In the genomic region with DNA sequence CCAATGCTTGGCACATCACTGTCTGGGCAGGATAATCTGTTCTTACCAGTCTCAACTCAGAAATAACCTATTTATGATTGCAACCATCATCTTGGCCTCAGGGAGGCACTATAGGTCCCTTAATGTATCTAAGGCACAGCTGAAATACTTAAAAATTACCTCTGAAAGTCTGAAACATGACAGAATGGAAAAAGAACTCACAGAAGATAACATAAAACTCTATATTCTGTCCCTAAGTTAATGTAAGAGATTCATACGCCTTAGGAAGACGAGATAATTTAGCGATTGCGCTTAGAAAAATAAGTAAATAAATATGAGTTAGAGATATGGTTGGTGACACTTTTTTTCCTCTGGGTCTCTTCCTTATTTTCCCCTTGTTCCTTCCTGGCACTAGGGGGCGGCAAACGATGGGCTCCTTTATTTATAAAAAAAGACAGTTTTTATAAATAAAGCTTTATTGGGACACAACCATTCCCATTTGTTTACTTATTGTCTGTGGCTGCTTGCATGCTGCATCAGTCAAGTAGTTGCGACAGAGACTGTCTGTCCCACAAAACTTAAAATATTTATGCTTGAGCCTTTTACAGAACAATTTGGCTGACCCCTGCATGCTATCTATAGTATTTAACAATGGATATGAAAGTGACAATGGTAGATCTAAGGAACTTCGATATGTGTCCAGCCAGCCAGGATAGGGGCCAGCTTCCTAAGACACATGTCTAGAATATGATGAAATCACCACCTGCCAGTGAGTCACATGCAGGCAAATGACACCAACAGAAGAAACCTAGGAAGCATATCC, we compare ENCODE assay signal across 1 cellular context.
TF ChIP-seq lines count a peak whose summit lies in the region.

No MANE protein-coding gene starts in this region.

TF ChIP-seq in GM12878, 131 proteins besides CTCF, POLR2A, EP300 and RAD21 (continued from another document):
- peak; percentile 55; the same call in 1 of the 2 replicates for TF ChIP-seq SMC3 (IDR thresholded peaks at IDR 0.05; ENCODE audit: borderline replicate concordance, low read length)
- TF ChIP-seq, protein P1, sequence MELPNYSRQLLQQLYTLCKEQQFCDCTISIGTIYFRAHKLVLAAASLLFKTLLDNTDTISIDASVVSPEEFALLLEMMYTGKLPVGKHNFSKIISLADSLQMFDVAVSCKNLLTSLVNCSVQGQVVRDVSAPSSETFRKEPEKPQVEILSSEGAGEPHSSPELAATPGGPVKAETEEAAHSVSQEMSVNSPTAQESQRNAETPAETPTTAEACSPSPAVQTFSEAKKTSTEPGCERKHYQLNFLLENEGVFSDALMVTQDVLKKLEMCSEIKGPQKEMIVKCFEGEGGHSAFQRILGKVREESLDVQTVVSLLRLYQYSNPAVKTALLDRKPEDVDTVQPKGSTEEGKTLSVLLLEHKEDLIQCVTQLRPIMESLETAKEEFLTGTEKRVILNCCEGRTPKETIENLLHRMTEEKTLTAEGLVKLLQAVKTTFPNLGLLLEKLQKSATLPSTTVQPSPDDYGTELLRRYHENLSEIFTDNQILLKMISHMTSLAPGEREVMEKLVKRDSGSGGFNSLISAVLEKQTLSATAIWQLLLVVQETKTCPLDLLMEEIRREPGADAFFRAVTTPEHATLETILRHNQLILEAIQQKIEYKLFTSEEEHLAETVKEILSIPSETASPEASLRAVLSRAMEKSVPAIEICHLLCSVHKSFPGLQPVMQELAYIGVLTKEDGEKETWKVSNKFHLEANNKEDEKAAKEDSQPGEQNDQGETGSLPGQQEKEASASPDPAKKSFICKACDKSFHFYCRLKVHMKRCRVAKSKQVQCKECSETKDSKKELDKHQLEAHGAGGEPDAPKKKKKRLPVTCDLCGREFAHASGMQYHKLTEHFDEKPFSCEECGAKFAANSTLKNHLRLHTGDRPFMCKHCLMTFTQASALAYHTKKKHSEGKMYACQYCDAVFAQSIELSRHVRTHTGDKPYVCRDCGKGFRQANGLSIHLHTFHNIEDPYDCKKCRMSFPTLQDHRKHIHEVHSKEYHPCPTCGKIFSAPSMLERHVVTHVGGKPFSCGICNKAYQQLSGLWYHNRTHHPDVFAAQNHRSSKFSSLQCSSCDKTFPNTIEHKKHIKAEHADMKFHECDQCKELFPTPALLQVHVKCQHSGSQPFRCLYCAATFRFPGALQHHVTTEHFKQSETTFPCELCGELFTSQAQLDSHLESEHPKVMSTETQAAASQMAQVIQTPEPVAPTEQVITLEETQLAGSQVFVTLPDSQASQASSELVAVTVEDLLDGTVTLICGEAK (IDR thresholded peaks at IDR 0.05; ENCODE audit: borderline replicate concordance), result peak; percentile 94
